In the genomic region with DNA sequence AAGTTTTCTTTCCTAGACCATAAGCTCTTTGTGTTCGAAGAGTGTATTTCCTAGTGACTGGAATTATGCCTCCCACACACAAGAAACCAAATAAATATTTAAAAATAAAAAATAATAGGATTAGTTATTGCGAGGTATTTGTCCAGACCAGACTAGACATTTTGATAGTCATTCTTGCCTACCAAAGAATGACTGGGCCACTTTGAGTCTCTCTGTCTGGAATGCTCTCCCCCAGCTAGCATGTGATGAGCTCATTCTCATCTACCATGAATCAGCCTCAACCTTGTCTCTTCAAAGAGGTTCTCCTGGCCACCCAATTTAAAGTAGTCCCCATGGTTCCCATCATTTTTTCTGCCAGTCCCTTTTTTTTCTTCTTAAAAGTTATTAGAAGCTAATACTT, we compare ENCODE assay signal across 29 cellular contexts. TPM values are rescaled to one million over a fixed set of nuclear protein-coding genes. Genes with fewer than 3 reads are reported as not detected.
A peak's percentile ranks its signal among the peaks of the same experiment; 100 is the strongest.
DNase-seq lines count a peak whose midpoint lies in the region; ATAC-seq, FAIRE-seq and TF ChIP-seq lines count a peak whose summit lies in the region.
"Had no signal": no experiment of that assay in that cellular context is flagged by ENCODE, and none has a peak within 500 bp of the region (broad histone marks: within the 10 kb centered on the region; RNA-seq: fewer than 3 reads in every experiment).

No MANE protein-coding gene starts in this region.

- no peaks in the 10 kb centered on the region for H3K36me3 ChIP-seq in esophagus muscularis mucosa
- H3K36me3 ChIP-seq in psoas muscle (ENCODE audit: insufficient read depth in 1 of 2, low read depth in 1 of 2): no peaks in the 10 kb centered on the region
- H3K36me3 ChIP-seq: Peyer's patch, SJSA1 had no signal

- H3K79me2 ChIP-seq in H9 (ENCODE audit: insufficient read depth, low read length): no peaks in the 10 kb centered on the region

- H2BK20ac ChIP-seq in H9 (ENCODE audit: low read depth, low read length, poor library complexity, severe bottlenecking): no peak overlapping the region

- H3K4me1 ChIP-seq in esophagus muscularis mucosa: no peaks in the 10 kb centered on the region
- H3K4me1 ChIP-seq in H9 (ENCODE audit: insufficient read depth, low read length): no peaks in the 10 kb centered on the region
- H3K4me1 ChIP-seq in psoas muscle: no peaks in the 10 kb centered on the region
- H3K4me1 ChIP-seq: Peyer's patch, SJSA1 had no signal

- H2BK12ac ChIP-seq in H9 (ENCODE audit: insufficient read length, low read depth, low read length): no peak overlapping the region

- no peak overlapping the region for H2AFZ ChIP-seq in H9 (ENCODE audit: low read length)

- no peak overlapping the region for H3K18ac ChIP-seq in H9 (ENCODE audit: insufficient read length, low read depth, low read length)

- H3K79me1 ChIP-seq in H9 (ENCODE audit: insufficient read depth, low read depth, low read length, poor library complexity, severe bottlenecking): no peaks in the 10 kb centered on the region

- TF ChIP-seq CTCF in esophagus muscularis mucosa (IDR thresholded peaks at IDR 0.05) (no peak), H9 (conservative IDR thresholded peaks at IDR 0.05) (no peak), psoas muscle (IDR thresholded peaks at IDR 0.05) (no peak)

- no peak overlapping the region for H3K4me3 ChIP-seq in esophagus muscularis mucosa
- no peak overlapping the region for H3K4me3 ChIP-seq in psoas muscle
- H3K4me3 ChIP-seq: Peyer's patch, SJSA1 had no signal

- WGBS in esophagus muscularis mucosa: 90% methylated on average over 2 of the region's 2 CpGs
- no CpG with 5 or more reads among the region's 2 CpGs for WGBS in H9 (ENCODE audit: extremely low coverage, insufficient read length, low lambda C conversion rate)
- WGBS in psoas muscle, 3 donors: 81 to 91% (median 88%) methylated on average over 2 of the region's 2 CpGs

- no peak overlapping the region for H3K27ac Mint-ChIP-seq in H9
- H3K27ac Mint-ChIP-seq: CD8-positive, alpha-beta T cell had no signal

- no peak overlapping the region for H2AK5ac ChIP-seq in H9 (ENCODE audit: insufficient read length, low read length)

- intact Hi-C loops in esophagus muscularis mucosa (cut with DNase I): no loop called here
- intact Hi-C loops in psoas muscle (cut with DNase I): no loop called here

- H4K8ac ChIP-seq in H9 (replicated peaks; ENCODE audit: insufficient read length, low read depth, low read length): no peak overlapping the region

- no peak overlapping the region for H4K5ac ChIP-seq in H9 (ENCODE audit: insufficient read length, low read depth, low read length)

- H3K9me3 Mint-ChIP-seq in H9: peaks cover 14% of the 10 kb centered on the region in 2 experiments

- no peaks in the 10 kb centered on the region for H4K20me1 ChIP-seq in H9 (ENCODE audit: control insufficient read depth, insufficient read depth, insufficient read length)

- no peak overlapping the region for H2BK120ac ChIP-seq in H9 (ENCODE audit: low read depth, low read length, poor library complexity, severe bottlenecking)

- H3K14ac ChIP-seq in H9 (ENCODE audit: insufficient read depth, low read length): no peak overlapping the region

- H3K27me3 ChIP-seq in esophagus muscularis mucosa (no peaks in the 10 kb centered on the region), H9 (ENCODE audit: insufficient read depth, low read length) (no peaks in the 10 kb centered on the region), psoas muscle (ENCODE audit: insufficient read depth in 3 of 3, low read length in 2 of 3) (no peaks in the 10 kb centered on the region)
- H3K27me3 ChIP-seq: Peyer's patch, SJSA1 had no signal

- no peaks in the 10 kb centered on the region for H3K9me3 ChIP-seq in esophagus muscularis mucosa
- H3K9me3 ChIP-seq in H9 (ENCODE audit: control insufficient read depth, low read depth, low read length): no peaks in the 10 kb centered on the region
- no peaks in the 10 kb centered on the region for H3K9me3 ChIP-seq in psoas muscle
- H3K9me3 ChIP-seq: Peyer's patch, SJSA1 had no signal

- no peak overlapping the region for H4K91ac ChIP-seq in H9 (ENCODE audit: insufficient read length, low read depth, low read length)

- H3K4me1 Mint-ChIP-seq in H9: 0 out of 4 replicates have a peak, but pooled peaks cover 0 to 2% of the 10 kb centered on the region in 2 experiments

- no peak overlapping the region for H3T11ph ChIP-seq in H9 (ENCODE audit: low read length)

- H2BK15ac ChIP-seq in H9 (ENCODE audit: low read depth, low read length): no peak overlapping the region

- peak; percentile 2 for DNase-seq in ELR (ENCODE audit: low read depth)
- peak; percentile 4 for DNase-seq in RKO (ENCODE audit: low spot score)
- DNase-seq in epithelial cell of prostate (ENCODE audit: low read depth, low spot score): peak; percentile 74
- peak; percentile 88 for DNase-seq in kidney tubule cell (ENCODE audit: low spot score)
- DNase-seq in esophagus muscularis mucosa (ENCODE audit: extremely low spot score): no peak
- no peak for DNase-seq in HTR-8/SVneo (ENCODE audit: insufficient read length, low spot score)
- DNase-seq in H9: no peak
- no peak for DNase-seq in psoas muscle
- DNase-seq: AML-193; C1 segment of cervical spinal cord; Calu3; CD8-positive, alpha-beta T cell; DMS153; GDM1; GOT3; KG1; NCI-H1105; NCI-H146; NCI-H2029; NCI-H345; NCI-H524; NCI-H774; Peyer's patch had no signal

- TF ChIP-seq POLR2A in esophagus muscularis mucosa (IDR thresholded peaks at IDR 0.05; ENCODE audit: low read depth): no peak

- no peak overlapping the region for H3K56ac ChIP-seq in H9 (ENCODE audit: insufficient read length, low read depth, low read length)

- H3K23me2 ChIP-seq in H9 (ENCODE audit: insufficient read length, low read depth, low read length, poor library complexity, severe bottlenecking): no peaks in the 10 kb centered on the region

- no peak overlapping the region for H3K4me2 ChIP-seq in H9 (ENCODE audit: insufficient read depth, insufficient read length, low read length)

- FAIRE-seq in HTR-8/SVneo (lab: Jason Lieb, UNC): no peak
- FAIRE-seq: GM18507 had no signal

- ATAC-seq in psoas muscle: no peak
- ATAC-seq: CD8-positive, alpha-beta T cell; HCT116; Right ventricle myocardium inferior had no signal

- no peak overlapping the region for H3K23ac ChIP-seq in H9 (ENCODE audit: insufficient read length, low read depth, low read length)

- H2BK5ac ChIP-seq in H9 (ENCODE audit: insufficient read length, low read length): no peak overlapping the region

- TF ChIP-seq EP300 in esophagus muscularis mucosa (IDR thresholded peaks at IDR 0.05): no peak

- no peak overlapping the region for H3K4me3 Mint-ChIP-seq in H9
- H3K4me3 Mint-ChIP-seq: CD8-positive, alpha-beta T cell had no signal

- H3K27ac ChIP-seq in epithelial cell of prostate (peak overlapping the region; percentile 63), esophagus muscularis mucosa (replicated peaks in 1 of 4) (no peak overlapping the region), H9 (ENCODE audit: insufficient read length, low read depth, low read length) (no peak overlapping the region), psoas muscle (no peak overlapping the region)
- H3K27ac ChIP-seq: Peyer's patch, SJSA1 had no signal

- no peak overlapping the region for H3K4ac ChIP-seq in H9 (ENCODE audit: low read depth, low read length)

- H3K9ac ChIP-seq in H9 (ENCODE audit: extremely low read depth, insufficient read length, low read length): no peak overlapping the region

- peaks cover 4 to 19% (median 6%) of the 10 kb centered on the region in 3 experiments; a peak in 5 of 7 replicates for H3K36me3 Mint-ChIP-seq in H9 (ENCODE audit: insufficient read depth in 1 of 3, low read depth in 3 of 3)
- H3K36me3 Mint-ChIP-seq: CD8-positive, alpha-beta T cell had no signal

- H3K27me3 Mint-ChIP-seq in H9 (ENCODE audit: low read depth): no peaks in the 10 kb centered on the region

RNA-seq across cellular contexts. Expression of gene DSC1, which starts 13.9 kb away (rescaled TPM):
- total RNA-seq in esophagus muscularis mucosa (not detected), H9 (2021) (not detected in 2 replicates), psoas muscle (not detected)
- polyA plus RNA-seq in psoas muscle: not detected
- total RNA-seq: A172, Calu3, SJSA1 had no signal
- polyA plus RNA-seq: AG04450 had no signal

Comparison
In these comparisons a context has a peak if more than half of its experiments do, and no peak if none do; other contexts are left out.
1. DNase-seq: peak in ELR (single experiment), RKO (single experiment), epithelial cell of prostate (single experiment) and kidney tubule cell (single experiment); none in esophagus muscularis mucosa (single experiment), HTR-8/SVneo (single experiment), H9 (single experiment) and psoas muscle (0 of 2).